In the genomic region with DNA sequence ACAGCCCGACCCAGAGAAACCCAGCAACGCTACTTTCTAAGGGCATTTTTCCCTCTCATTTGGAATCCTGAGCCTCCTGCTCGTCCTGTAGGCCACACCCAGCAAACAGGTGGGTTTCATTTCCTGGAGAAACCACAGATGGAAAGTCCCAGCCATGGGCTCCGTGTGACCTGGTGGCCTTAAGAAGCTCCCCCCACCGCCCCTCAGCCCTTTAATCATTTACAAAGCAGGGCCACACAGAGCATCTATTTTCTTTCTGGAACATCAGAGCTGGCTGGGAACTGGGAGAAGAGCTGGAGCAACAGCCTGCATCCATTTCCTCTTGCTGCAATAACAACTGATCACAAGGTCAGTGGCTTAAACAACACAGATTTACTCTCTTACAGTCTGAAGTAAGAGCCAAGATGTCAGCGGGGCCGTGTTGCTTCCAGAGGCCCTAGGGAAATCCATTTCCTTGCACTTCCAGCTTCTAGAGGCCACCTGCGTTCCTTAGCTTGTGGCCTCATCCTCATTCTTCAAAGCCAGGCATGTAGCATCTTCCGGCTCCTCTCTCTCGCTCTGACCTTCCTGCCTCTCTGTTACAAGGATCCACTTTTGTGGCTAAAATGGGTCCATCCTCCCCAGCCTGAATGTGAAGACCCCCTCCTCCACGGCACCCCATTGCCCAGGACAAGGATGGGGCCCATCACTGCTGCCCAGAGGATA, we compare ENCODE assay signal across 11 cellular contexts. TPM values are rescaled to one million over a fixed set of nuclear protein-coding genes. Genes with fewer than 3 reads are reported as not detected.
DNase-seq lines count a peak whose midpoint lies in the region; ATAC-seq and TF ChIP-seq lines count a peak whose summit lies in the region.
"Had no signal": no experiment of that assay in that cellular context is flagged by ENCODE, and none has a peak within 500 bp of the region (broad histone marks: within the 10 kb centered on the region; RNA-seq: fewer than 3 reads in every experiment).

No MANE protein-coding gene starts in this region.

- no peaks in the 10 kb centered on the region for H3K36me3 Mint-ChIP-seq in activated CD8-positive, alpha-beta T cell treated with anti-CD3 and anti-CD28 coated beads for 36 hours (ENCODE audit: low read depth)

- no peaks in the 10 kb centered on the region for H3K36me3 ChIP-seq in left lung
- H3K36me3 ChIP-seq: heart left ventricle had no signal

- CTCF ChIA-PET in activated CD8-positive, alpha-beta T cell treated with anti-CD3 and anti-CD28 coated beads for 36 hours (lab: Charles Lee) = interaction anchor here (1.3 to 1.6 kb wide), 3 partner anchors 11 to 437 kb away, joined by 3 to 4 read pairs (median 4); partner anchors contain the start of gene IER5L

- peak overlapping the region; percentile 34 for H3K27ac Mint-ChIP-seq in activated CD8-positive, alpha-beta T cell treated with anti-CD3 and anti-CD28 coated beads for 36 hours

- peaks cover 53% of the 10 kb centered on the region for H3K4me1 Mint-ChIP-seq in activated CD8-positive, alpha-beta T cell treated with anti-CD3 and anti-CD28 coated beads for 36 hours (ENCODE audit: low read depth)

- POLR2A ChIA-PET in activated CD8-positive, alpha-beta T cell treated with anti-CD3 and anti-CD28 coated beads for 36 hours (lab: Charles Lee) = interaction anchor here (0.7 to 1.0 kb wide), 3 partner anchors 12 to 403 kb away, joined by 3 read pairs; no protein-coding TSS in a partner anchor

- no peak for TF ChIP-seq CTCF in activated CD8-positive, alpha-beta T cell treated with anti-CD3 and anti-CD28 coated beads for 36 hours (IDR thresholded peaks at IDR 0.05)
- TF ChIP-seq CTCF in left lung (IDR thresholded peaks at IDR 0.05) = no peak

- H3K27ac ChIP-seq in left lung = no peak overlapping the region
- H3K27ac ChIP-seq: heart left ventricle had no signal

- ATAC-seq in Right ventricle myocardium inferior = no peak
- ATAC-seq in left cardiac atrium = no peak
- ATAC-seq in HG02798 (IDR thresholded peaks at IDR 0.05; ENCODE audit: poor library complexity, unreplicated experiment) = peak; percentile 45
- ATAC-seq in activated CD8-positive, alpha-beta T cell treated with anti-CD3 and anti-CD28 coated beads for 36 hours = peak; percentile 62
- ATAC-seq in stimulated activated naive CD8-positive, alpha-beta T cell treated with anti-CD3 and anti-CD28 coated beads, Interleukin-15, Interleukin-2, amounts not matched to agents 100 U/mL and 50 U/mL, for 24 hours = peak; percentile 42
- no peak for ATAC-seq in left lung
- ATAC-seq: heart left ventricle had no signal

- no peaks in the 10 kb centered on the region for H3K27me3 Mint-ChIP-seq in activated CD8-positive, alpha-beta T cell treated with anti-CD3 and anti-CD28 coated beads for 36 hours

- H3K4me3 Mint-ChIP-seq in activated CD8-positive, alpha-beta T cell treated with anti-CD3 and anti-CD28 coated beads for 36 hours = no peak overlapping the region

- H3K4me3 ChIP-seq in left lung = no peak overlapping the region
- H3K4me3 ChIP-seq: heart left ventricle had no signal

- H3K9me3 Mint-ChIP-seq in activated CD8-positive, alpha-beta T cell treated with anti-CD3 and anti-CD28 coated beads for 36 hours = no peaks in the 10 kb centered on the region

- DNase-seq in Right ventricle myocardium inferior (ENCODE audit: missing footprints) (peak; percentile 11), left cardiac atrium (no peak), DMS79 (lab: John Stamatoyannopoulos, UW) (no peak), GDM1 (lab: John Stamatoyannopoulos, UW) (no peak), left lung (no peak)
- DNase-seq in activated CD8-positive, alpha-beta T cell treated with anti-CD3 and anti-CD28 coated beads for 36 hours = peak; percentile 88
- peak; percentile 54 for DNase-seq in stimulated activated naive CD8-positive, alpha-beta T cell treated with anti-CD3 and anti-CD28 coated beads, Interleukin-15, Interleukin-2, amounts not matched to agents 100 U/mL and 50 U/mL, for 24 hours
- DNase-seq: heart left ventricle, NCI-H1105 treated with DMSO at 0.1 percent for 48 hours had no signal

- no peaks in the 10 kb centered on the region for H3K27me3 ChIP-seq in left lung
- H3K27me3 ChIP-seq: heart left ventricle had no signal

- no peaks in the 10 kb centered on the region for H3K9me3 ChIP-seq in left lung

- intact Hi-C loops in Right ventricle myocardium inferior (cut with DNase I) = no loop called here
- intact Hi-C loops in left cardiac atrium (cut with DNase I) = no loop called here
- intact Hi-C loops in activated CD8-positive, alpha-beta T cell treated with anti-CD3 and anti-CD28 coated beads for 36 hours (cut with micrococcal nuclease) = no loop called here
- intact Hi-C loops in left lung (cut with DNase I) = no loop called here

- H3K4me1 ChIP-seq in left lung = peaks cover 0 to 23% of the 10 kb centered on the region in 2 donors

RNA-seq across cellular contexts. Expression of gene C9orf50, which starts 40.5 kb away (rescaled TPM):
- not detected for total RNA-seq in Right ventricle myocardium inferior
- total RNA-seq in left cardiac atrium = not detected
- total RNA-seq in activated CD8-positive, alpha-beta T cell treated with anti-CD3 and anti-CD28 coated beads for 36 hours = not detected
- not detected for total RNA-seq in left lung
- total RNA-seq: heart left ventricle, mesenteric fat pad had no signal

RNA-seq across cellular contexts. Expression of gene NTMT1, which starts 45.6 kb away (rescaled TPM):
- 72.1 TPM for total RNA-seq in Right ventricle myocardium inferior
- total RNA-seq in left cardiac atrium = 10 to 100 TPM; 43.4 to 53.8 TPM
- 10 to 100 TPM; 69.5 to 74.4 TPM for total RNA-seq in activated CD8-positive, alpha-beta T cell treated with anti-CD3 and anti-CD28 coated beads for 36 hours
- 10 to 100 TPM; 25.3 to 35.4 TPM for total RNA-seq in left lung

Comparison
In these comparisons a context has a peak if more than half of its experiments do, and no peak if none do; other contexts are left out.
1. DNase-seq: peak in Right ventricle myocardium inferior (single experiment), activated CD8-positive, alpha-beta T cell treated with anti-CD3 and anti-CD28 coated beads for 36 hours (single experiment) and stimulated activated naive CD8-positive, alpha-beta T cell treated with anti-CD3 and anti-CD28 coated beads, Interleukin-15, Interleukin-2, amounts not matched to agents 100 U/mL and 50 U/mL, for 24 hours (single experiment); none in left cardiac atrium (single experiment), DMS79 (single experiment), GDM1 (single experiment) and left lung (0 of 2).
2. ATAC-seq: peak in HG02798 (single experiment), activated CD8-positive, alpha-beta T cell treated with anti-CD3 and anti-CD28 coated beads for 36 hours (single experiment) and stimulated activated naive CD8-positive, alpha-beta T cell treated with anti-CD3 and anti-CD28 coated beads, Interleukin-15, Interleukin-2, amounts not matched to agents 100 U/mL and 50 U/mL, for 24 hours (single experiment); none in Right ventricle myocardium inferior (single experiment), left cardiac atrium (0 of 2) and left lung (single experiment).